Comparison of ENCODE assay signal across 10 cellular contexts in the genomic region with DNA sequence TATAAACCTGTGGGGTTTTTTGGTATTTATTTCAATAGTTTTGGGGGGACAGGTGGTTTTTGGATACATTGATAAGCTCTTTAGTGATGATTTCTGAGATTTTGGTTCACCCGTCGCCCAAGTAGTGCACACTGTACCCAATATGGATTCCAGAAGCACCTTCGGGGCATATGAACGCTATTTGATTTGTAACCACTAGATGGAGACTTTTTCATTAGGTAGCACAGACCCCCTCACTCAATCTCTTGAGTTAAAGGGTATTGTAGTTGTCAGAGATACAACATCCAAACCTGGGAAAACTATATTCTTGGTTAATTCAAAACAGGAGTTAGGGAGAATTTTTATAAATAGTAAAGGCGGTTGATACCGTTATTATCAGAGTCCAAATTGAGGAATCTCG.
DNase-seq lines count a peak whose midpoint lies in the region; ATAC-seq, FAIRE-seq and TF ChIP-seq lines count a peak whose summit lies in the region.
"Had no signal": no experiment of that assay in that cellular context is flagged by ENCODE, and none has a peak within 500 bp of the region (broad histone marks: within the 10 kb centered on the region; RNA-seq: fewer than 3 reads in every experiment).

No MANE protein-coding gene starts in this region.

- DNase-seq in DND-41 = no peak
- DNase-seq in RPMI8226 = peak; percentile 19
- DNase-seq in kidney = no peak
- DNase-seq in GM19239 (ENCODE audit: insufficient read length, low spot score) = no peak
- DNase-seq in GM20000 (ENCODE audit: low spot score) = no peak
- DNase-seq in activated naive CD4-positive, alpha-beta T cell treated with Interleukin-2 at 50 U/mL for 16 hours = no peak
- no peak for DNase-seq in activated CD4-positive, alpha-beta T cell treated with anti-CD3 and anti-CD28 coated beads, Interleukin-2, amount 50 U/mL, for 48 hours
- DNase-seq: activated gamma-delta T cell had no signal

- intact Hi-C loops in kidney (cut with DNase I) = no loop called here

- no peaks in the 10 kb centered on the region for H3K4me1 ChIP-seq in DND-41 (ENCODE audit: insufficient read depth, low read length)
- H3K4me1 ChIP-seq in kidney (ENCODE audit: control insufficient read depth in 1 of 2, insufficient read depth in 1 of 2, low read depth in 1 of 2, low read length in 2 of 2) = no peaks in the 10 kb centered on the region

- no peaks in the 10 kb centered on the region for H4K20me1 ChIP-seq in DND-41 (ENCODE audit: insufficient read depth, low read length)

- H3K9ac ChIP-seq in DND-41 (ENCODE audit: low read depth, low read length) (no peak overlapping the region), kidney (ENCODE audit: low read length in 2 of 2) (no peak overlapping the region)

- FAIRE-seq in kidney (lab: Jason Lieb, UNC) (peak; percentile 49), GM19239 (lab: Jason Lieb, UNC) (no peak)
- FAIRE-seq: GM12892 had no signal

- peak; percentile 41 for TF ChIP-seq CTCF in DND-41 (IDR thresholded peaks at IDR 0.05; ENCODE audit: borderline replicate concordance, extremely low read depth, low read length, poor library complexity, severe bottlenecking)
- peak; percentile 28 for TF ChIP-seq CTCF in kidney (IDR thresholded peaks at IDR 0.05; ENCODE audit: borderline replicate concordance, extremely low read depth, insufficient read depth)
- no peak for TF ChIP-seq CTCF in GM20000 (IDR thresholded peaks at IDR 0.05; ENCODE audit: extremely low read depth, missing control alignments)

- H3K4me2 ChIP-seq in DND-41 (ENCODE audit: insufficient read depth, low read length) = no peak overlapping the region

- no peak overlapping the region for H3K27ac ChIP-seq in DND-41 (ENCODE audit: low read length)
- no peak overlapping the region for H3K27ac ChIP-seq in kidney (ENCODE audit: low read depth in 2 of 2, low read length in 2 of 2)

- no peaks in the 10 kb centered on the region for H3K79me2 ChIP-seq in DND-41 (ENCODE audit: insufficient read depth, low read length)

- ATAC-seq in DND-41 (ENCODE audit: insufficient read depth, low read depth) (no peak), HG02870 (IDR thresholded peaks at IDR 0.05; ENCODE audit: unreplicated experiment) (peak; percentile 51)

- H3K36me3 ChIP-seq in DND-41 (ENCODE audit: insufficient read depth, low read length) = no peaks in the 10 kb centered on the region
- H3K36me3 ChIP-seq in kidney (ENCODE audit: control insufficient read depth in 1 of 2, insufficient read depth in 2 of 2, low read length in 2 of 2) = no peaks in the 10 kb centered on the region

- H3K4me3 ChIP-seq in DND-41 (ENCODE audit: low read depth in 1 of 2, low read length in 2 of 2) = no peak overlapping the region
- no peak overlapping the region for H3K4me3 ChIP-seq in kidney (ENCODE audit: low read length in 2 of 2)

- H3K27me3 ChIP-seq in DND-41 (ENCODE audit: insufficient read depth, low read length, poor library complexity) = no peaks in the 10 kb centered on the region

- H2AFZ ChIP-seq in DND-41 (ENCODE audit: low read depth, low read length) = no peak overlapping the region

- H3K9me3 ChIP-seq in DND-41 (ENCODE audit: insufficient read depth, low read length, severe bottlenecking) (no peaks in the 10 kb centered on the region), kidney (ENCODE audit: control insufficient read depth in 1 of 2, low read length in 2 of 2) (no peaks in the 10 kb centered on the region)
